Comparison of ENCODE assay signal across 13 cellular contexts in the genomic region with DNA sequence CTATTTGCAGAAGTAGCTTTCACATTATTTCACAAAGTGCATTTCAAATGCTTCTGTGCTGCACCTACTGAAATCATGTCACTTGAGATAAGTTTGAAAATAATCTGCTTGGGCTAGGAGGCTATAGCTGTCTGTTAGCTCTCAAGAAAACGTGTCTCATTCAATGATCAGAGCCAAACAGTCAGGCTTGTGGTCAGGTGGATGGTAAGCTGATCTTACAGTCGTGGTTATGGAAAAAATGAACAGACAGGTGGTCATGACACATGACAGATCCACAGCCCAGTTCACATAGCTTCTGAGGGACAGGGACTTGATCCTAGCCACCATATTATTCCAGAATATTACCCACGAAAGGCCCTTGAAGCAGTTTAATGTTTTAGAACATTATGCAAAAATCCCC. TPM values are rescaled to one million over a fixed set of nuclear protein-coding genes. Genes with fewer than 3 reads are reported as not detected.
DNase-seq lines count a peak whose midpoint lies in the region; ATAC-seq and TF ChIP-seq lines count a peak whose summit lies in the region.
"Had no signal": no experiment of that assay in that cellular context is flagged by ENCODE, and none has a peak within 500 bp of the region (broad histone marks: within the 10 kb centered on the region; RNA-seq: fewer than 3 reads in every experiment).

No MANE protein-coding gene starts in this region.

- H2AFZ ChIP-seq in Loucy (ENCODE audit: low read length) = peak overlapping the region; percentile 73

- DNase-seq in T-helper 1 cell = no peak
- no peak for DNase-seq in activated naive CD8-positive, alpha-beta T cell treated with anti-CD3 and anti-CD28 coated beads, Interleukin-2, amount 10 ng/mL, durations not matched to agents 7 days and 5 days
- no peak for DNase-seq in psoas muscle
- no peak for DNase-seq in foreskin melanocyte
- DNase-seq: ACHN, pancreas had no signal

- peak; percentile 35 for ATAC-seq in activated naive CD8-positive, alpha-beta T cell treated with anti-CD3 and anti-CD28 coated beads, Interleukin-2, amount 10 ng/mL, durations not matched to agents 7 days and 5 days (ENCODE audit: low read depth)
- ATAC-seq in psoas muscle (peak; percentile 93 to 97 (median 94)), HG03520 (IDR thresholded peaks at IDR 0.05; ENCODE audit: unreplicated experiment) (no peak), HG02763 (IDR thresholded peaks at IDR 0.05; ENCODE audit: unreplicated experiment) (no peak)
- ATAC-seq: activated CD8-positive, alpha-beta memory T cell treated with anti-CD3 and anti-CD28 coated beads, Interleukin-2, amount 10 ng/mL, durations not matched to agents 7 days and 5 days; left lobe of liver; pancreas had no signal

- peaks cover 2% of the 10 kb centered on the region for H3K36me3 Mint-ChIP-seq in T-helper 1 cell treated with Interleukin-12 subunit alpha and Interleukin-12 subunit beta and Interleukin-4 antibody, amounts not matched to agents 30 μg/mL and 1 μg/mL, for 36 hours (ENCODE audit: low read depth)
- H3K36me3 Mint-ChIP-seq in activated naive CD8-positive, alpha-beta T cell treated with anti-CD3 and anti-CD28 coated beads, Interleukin-2, amount 10 ng/mL, durations not matched to agents 7 days and 5 days = no peaks in the 10 kb centered on the region
- H3K36me3 Mint-ChIP-seq: activated CD8-positive, alpha-beta memory T cell treated with anti-CD3 and anti-CD28 coated beads, Interleukin-2, amount 10 ng/mL, durations not matched to agents 7 days and 5 days had no signal

- H3F3A ChIP-seq in Loucy (ENCODE audit: low read depth) = no peaks in the 10 kb centered on the region

- WGBS in psoas muscle, 3 donors = 19 to 29% (median 21%) methylated on average over 3 of the region's 3 CpGs

- peaks cover 14% of the 10 kb centered on the region for H3K4me1 Mint-ChIP-seq in T-helper 1 cell treated with Interleukin-12 subunit alpha and Interleukin-12 subunit beta and Interleukin-4 antibody, amounts not matched to agents 30 μg/mL and 1 μg/mL, for 36 hours (ENCODE audit: low read depth)
- H3K4me1 Mint-ChIP-seq in activated naive CD8-positive, alpha-beta T cell treated with anti-CD3 and anti-CD28 coated beads, Interleukin-2, amount 10 ng/mL, durations not matched to agents 7 days and 5 days = peaks cover 14% of the 10 kb centered on the region

- H3K27me3 Mint-ChIP-seq in T-helper 1 cell treated with Interleukin-12 subunit alpha and Interleukin-12 subunit beta and Interleukin-4 antibody, amounts not matched to agents 30 μg/mL and 1 μg/mL, for 36 hours (ENCODE audit: low read depth) = no peaks in the 10 kb centered on the region
- H3K27me3 Mint-ChIP-seq in activated naive CD8-positive, alpha-beta T cell treated with anti-CD3 and anti-CD28 coated beads, Interleukin-2, amount 10 ng/mL, durations not matched to agents 7 days and 5 days = no peaks in the 10 kb centered on the region

- intact Hi-C loops in psoas muscle (cut with DNase I) = no loop called here

- H3K9me3 ChIP-seq in Loucy (ENCODE audit: insufficient read depth, low read depth, low read length) (no peaks in the 10 kb centered on the region), psoas muscle (no peaks in the 10 kb centered on the region)
- H3K9me3 ChIP-seq: pancreas had no signal

- H3K27me3 ChIP-seq in Loucy (ENCODE audit: insufficient read depth, low read length, poor library complexity, severe bottlenecking) (no peaks in the 10 kb centered on the region), psoas muscle (ENCODE audit: insufficient read depth in 3 of 3, low read length in 2 of 3) (no peaks in the 10 kb centered on the region)
- H3K27me3 ChIP-seq: pancreas had no signal

- POLR2A ChIA-PET in activated naive CD8-positive, alpha-beta T cell treated with anti-CD3 and anti-CD28 coated beads, Interleukin-2, amount 10 ng/mL, durations not matched to agents 7 days and 5 days (lab: Charles Lee) = interaction anchor here (1.2 kb wide), 1 partner anchor 27 kb away, joined by 5 read pairs; the partner anchor contains the start of gene RFX8

- no peaks in the 10 kb centered on the region for H3K9me3 Mint-ChIP-seq in T-helper 1 cell treated with Interleukin-12 subunit alpha and Interleukin-12 subunit beta and Interleukin-4 antibody, amounts not matched to agents 30 μg/mL and 1 μg/mL, for 36 hours
- no peaks in the 10 kb centered on the region for H3K9me3 Mint-ChIP-seq in activated naive CD8-positive, alpha-beta T cell treated with anti-CD3 and anti-CD28 coated beads, Interleukin-2, amount 10 ng/mL, durations not matched to agents 7 days and 5 days

- no peak overlapping the region for H3K4me3 Mint-ChIP-seq in T-helper 1 cell treated with Interleukin-12 subunit alpha and Interleukin-12 subunit beta and Interleukin-4 antibody, amounts not matched to agents 30 μg/mL and 1 μg/mL, for 36 hours
- H3K4me3 Mint-ChIP-seq in activated naive CD8-positive, alpha-beta T cell treated with anti-CD3 and anti-CD28 coated beads, Interleukin-2, amount 10 ng/mL, durations not matched to agents 7 days and 5 days = peak overlapping the region; percentile 3
- H3K4me3 Mint-ChIP-seq: activated CD8-positive, alpha-beta memory T cell treated with anti-CD3 and anti-CD28 coated beads, Interleukin-2, amount 10 ng/mL, durations not matched to agents 7 days and 5 days had no signal

- H3K79me2 ChIP-seq in Loucy (ENCODE audit: insufficient read depth, low read length) = no peaks in the 10 kb centered on the region

- no peak for TF ChIP-seq CTCF in Loucy (conservative IDR thresholded peaks at IDR 0.05; ENCODE audit: low read length)
- no peak for TF ChIP-seq CTCF in psoas muscle (IDR thresholded peaks at IDR 0.05)

- H3K27ac ChIP-seq in psoas muscle = peak overlapping the region; percentile 86
- H3K27ac ChIP-seq: pancreas had no signal

- peak overlapping the region; percentile 42 for H3K9ac ChIP-seq in Loucy (ENCODE audit: low read depth, low read length, poor library complexity, severe bottlenecking)

- no peaks in the 10 kb centered on the region for H3K9me2 ChIP-seq in Loucy (replicated peaks; ENCODE audit: low read depth, low read length)

- H3K36me3 ChIP-seq in Loucy (ENCODE audit: insufficient read depth, low read length) = no peaks in the 10 kb centered on the region
- no peaks in the 10 kb centered on the region for H3K36me3 ChIP-seq in psoas muscle (ENCODE audit: insufficient read depth in 1 of 2, low read depth in 1 of 2)
- H3K36me3 ChIP-seq: pancreas had no signal

- H3K4me1 ChIP-seq in Loucy (ENCODE audit: insufficient read depth, low read length, poor library complexity, severe bottlenecking) (peaks cover 30% of the 10 kb centered on the region), psoas muscle (peaks cover 25% of the 10 kb centered on the region)

- H3K4me3 ChIP-seq in Loucy (ENCODE audit: low read length, poor library complexity, severe bottlenecking) = peak overlapping the region; percentile 31
- no peak overlapping the region for H3K4me3 ChIP-seq in psoas muscle
- H3K4me3 ChIP-seq: pancreas had no signal

- H3K27ac Mint-ChIP-seq in T-helper 1 cell treated with Interleukin-12 subunit alpha and Interleukin-12 subunit beta and Interleukin-4 antibody, amounts not matched to agents 30 μg/mL and 1 μg/mL, for 36 hours = peak overlapping the region; percentile 41
- peak overlapping the region; percentile 74 for H3K27ac Mint-ChIP-seq in activated naive CD8-positive, alpha-beta T cell treated with anti-CD3 and anti-CD28 coated beads, Interleukin-2, amount 10 ng/mL, durations not matched to agents 7 days and 5 days
- H3K27ac Mint-ChIP-seq: activated CD8-positive, alpha-beta memory T cell treated with anti-CD3 and anti-CD28 coated beads, Interleukin-2, amount 10 ng/mL, durations not matched to agents 7 days and 5 days had no signal

- peak overlapping the region; percentile 54 for H3K4me2 ChIP-seq in Loucy (ENCODE audit: low read depth, low read length, poor library complexity, severe bottlenecking)

- no peaks in the 10 kb centered on the region for H4K20me1 ChIP-seq in Loucy (ENCODE audit: insufficient read depth, low read length, poor library complexity, severe bottlenecking)

RNA-seq across cellular contexts. Expression of gene RFX8, which starts 26.5 kb away (rescaled TPM):
- 1 to 10 TPM; 2.0 to 2.2 TPM for total RNA-seq in activated naive CD8-positive, alpha-beta T cell treated with anti-CD3 and anti-CD28 coated beads, Interleukin-2, amount 10 ng/mL, durations not matched to agents 7 days and 5 days
- total RNA-seq in psoas muscle = under 1 TPM in 1 of 4 donors, not detected in 3; 0.12 TPM
- under 1 TPM in 2 of 3 donors, not detected in 1; 0.03 to 0.29 TPM for polyA plus RNA-seq in psoas muscle
- total RNA-seq: bronchial epithelial cell, left lobe of liver had no signal

Comparison
In these comparisons a context has a peak if more than half of its experiments do, and no peak if none do; other contexts are left out.
1. ATAC-seq: peak in activated naive CD8-positive, alpha-beta T cell treated with anti-CD3 and anti-CD28 coated beads, Interleukin-2, amount 10 ng/mL, durations not matched to agents 7 days and 5 days (single experiment) and psoas muscle (4 of 4); none in HG03520 (single experiment) and HG02763 (single experiment).